In the genomic region with DNA sequence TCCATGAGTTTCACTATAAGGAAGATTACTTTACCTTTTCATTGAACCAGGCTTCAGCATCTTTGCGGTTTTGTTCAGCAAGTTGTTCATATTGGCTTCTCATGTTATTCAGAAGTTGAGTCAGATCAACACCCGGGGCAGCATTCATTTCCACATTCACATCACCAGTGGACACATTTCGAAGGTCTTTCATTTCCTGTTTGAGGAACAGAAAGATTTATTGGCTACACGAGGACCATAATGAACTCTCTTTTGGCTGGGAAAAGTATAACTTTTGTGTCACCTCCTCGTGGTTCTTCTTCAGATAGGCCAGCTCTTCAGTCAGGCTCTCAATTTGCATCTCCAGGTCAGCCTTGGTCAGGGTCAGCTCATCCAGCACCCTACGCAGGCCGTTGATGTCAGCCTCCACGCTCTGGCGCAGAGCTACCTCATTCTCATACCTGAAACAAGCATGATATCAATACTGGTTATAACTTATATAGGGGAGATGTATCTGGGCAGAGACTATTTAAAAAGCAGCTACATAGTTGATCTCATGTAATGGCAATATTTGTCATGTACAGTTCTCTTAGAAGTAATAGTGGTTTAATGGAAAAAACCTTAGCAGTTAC, we compare ENCODE assay signal across 1 cellular context.
TF ChIP-seq lines count a peak whose summit lies in the region.

No MANE protein-coding gene starts in this region.

TF ChIP-seq in GM23338, 12 proteins besides CTCF, POLR2A, EP300 and RAD21:
- TF ChIP-seq EZH2 (IDR thresholded peaks at IDR 0.05; ENCODE audit: low read depth, unreplicated experiment) (no peak), CREB1 (CRISPR knock-in tag; IDR thresholded peaks at IDR 0.05; ENCODE audit: low read depth) (no peak), POLR2AphosphoS5 (IDR thresholded peaks at IDR 0.05; ENCODE audit: low read depth) (no peak), ZNF114 (CRISPR knock-in tag; IDR thresholded peaks at IDR 0.05) (no peak), JUNB (IDR thresholded peaks at IDR 0.05; ENCODE audit: unreplicated experiment) (no peak), NANOG (IDR thresholded peaks at IDR 0.05; ENCODE audit: borderline replicate concordance) (no peak), ZNF331 (CRISPR knock-in tag; IDR thresholded peaks at IDR 0.05; ENCODE audit: low read depth) (no peak), EZH2phosphoT487 (IDR thresholded peaks at IDR 0.05; ENCODE audit: unreplicated experiment) (no peak), STAT1 (IDR thresholded peaks at IDR 0.05; ENCODE audit: unreplicated experiment) (no peak)
- TF ChIP-seq, protein P1, sequence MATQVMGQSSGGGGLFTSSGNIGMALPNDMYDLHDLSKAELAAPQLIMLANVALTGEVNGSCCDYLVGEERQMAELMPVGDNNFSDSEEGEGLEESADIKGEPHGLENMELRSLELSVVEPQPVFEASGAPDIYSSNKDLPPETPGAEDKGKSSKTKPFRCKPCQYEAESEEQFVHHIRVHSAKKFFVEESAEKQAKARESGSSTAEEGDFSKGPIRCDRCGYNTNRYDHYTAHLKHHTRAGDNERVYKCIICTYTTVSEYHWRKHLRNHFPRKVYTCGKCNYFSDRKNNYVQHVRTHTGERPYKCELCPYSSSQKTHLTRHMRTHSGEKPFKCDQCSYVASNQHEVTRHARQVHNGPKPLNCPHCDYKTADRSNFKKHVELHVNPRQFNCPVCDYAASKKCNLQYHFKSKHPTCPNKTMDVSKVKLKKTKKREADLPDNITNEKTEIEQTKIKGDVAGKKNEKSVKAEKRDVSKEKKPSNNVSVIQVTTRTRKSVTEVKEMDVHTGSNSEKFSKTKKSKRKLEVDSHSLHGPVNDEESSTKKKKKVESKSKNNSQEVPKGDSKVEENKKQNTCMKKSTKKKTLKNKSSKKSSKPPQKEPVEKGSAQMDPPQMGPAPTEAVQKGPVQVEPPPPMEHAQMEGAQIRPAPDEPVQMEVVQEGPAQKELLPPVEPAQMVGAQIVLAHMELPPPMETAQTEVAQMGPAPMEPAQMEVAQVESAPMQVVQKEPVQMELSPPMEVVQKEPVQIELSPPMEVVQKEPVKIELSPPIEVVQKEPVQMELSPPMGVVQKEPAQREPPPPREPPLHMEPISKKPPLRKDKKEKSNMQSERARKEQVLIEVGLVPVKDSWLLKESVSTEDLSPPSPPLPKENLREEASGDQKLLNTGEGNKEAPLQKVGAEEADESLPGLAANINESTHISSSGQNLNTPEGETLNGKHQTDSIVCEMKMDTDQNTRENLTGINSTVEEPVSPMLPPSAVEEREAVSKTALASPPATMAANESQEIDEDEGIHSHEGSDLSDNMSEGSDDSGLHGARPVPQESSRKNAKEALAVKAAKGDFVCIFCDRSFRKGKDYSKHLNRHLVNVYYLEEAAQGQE (IDR thresholded peaks at IDR 0.05; ENCODE audit: unreplicated experiment) = no peak
- TF ChIP-seq, protein P2, sequence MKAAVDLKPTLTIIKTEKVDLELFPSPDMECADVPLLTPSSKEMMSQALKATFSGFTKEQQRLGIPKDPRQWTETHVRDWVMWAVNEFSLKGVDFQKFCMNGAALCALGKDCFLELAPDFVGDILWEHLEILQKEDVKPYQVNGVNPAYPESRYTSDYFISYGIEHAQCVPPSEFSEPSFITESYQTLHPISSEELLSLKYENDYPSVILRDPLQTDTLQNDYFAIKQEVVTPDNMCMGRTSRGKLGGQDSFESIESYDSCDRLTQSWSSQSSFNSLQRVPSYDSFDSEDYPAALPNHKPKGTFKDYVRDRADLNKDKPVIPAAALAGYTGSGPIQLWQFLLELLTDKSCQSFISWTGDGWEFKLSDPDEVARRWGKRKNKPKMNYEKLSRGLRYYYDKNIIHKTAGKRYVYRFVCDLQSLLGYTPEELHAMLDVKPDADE (IDR thresholded peaks at IDR 0.05) = no peak
- TF ChIP-seq, protein P3, sequence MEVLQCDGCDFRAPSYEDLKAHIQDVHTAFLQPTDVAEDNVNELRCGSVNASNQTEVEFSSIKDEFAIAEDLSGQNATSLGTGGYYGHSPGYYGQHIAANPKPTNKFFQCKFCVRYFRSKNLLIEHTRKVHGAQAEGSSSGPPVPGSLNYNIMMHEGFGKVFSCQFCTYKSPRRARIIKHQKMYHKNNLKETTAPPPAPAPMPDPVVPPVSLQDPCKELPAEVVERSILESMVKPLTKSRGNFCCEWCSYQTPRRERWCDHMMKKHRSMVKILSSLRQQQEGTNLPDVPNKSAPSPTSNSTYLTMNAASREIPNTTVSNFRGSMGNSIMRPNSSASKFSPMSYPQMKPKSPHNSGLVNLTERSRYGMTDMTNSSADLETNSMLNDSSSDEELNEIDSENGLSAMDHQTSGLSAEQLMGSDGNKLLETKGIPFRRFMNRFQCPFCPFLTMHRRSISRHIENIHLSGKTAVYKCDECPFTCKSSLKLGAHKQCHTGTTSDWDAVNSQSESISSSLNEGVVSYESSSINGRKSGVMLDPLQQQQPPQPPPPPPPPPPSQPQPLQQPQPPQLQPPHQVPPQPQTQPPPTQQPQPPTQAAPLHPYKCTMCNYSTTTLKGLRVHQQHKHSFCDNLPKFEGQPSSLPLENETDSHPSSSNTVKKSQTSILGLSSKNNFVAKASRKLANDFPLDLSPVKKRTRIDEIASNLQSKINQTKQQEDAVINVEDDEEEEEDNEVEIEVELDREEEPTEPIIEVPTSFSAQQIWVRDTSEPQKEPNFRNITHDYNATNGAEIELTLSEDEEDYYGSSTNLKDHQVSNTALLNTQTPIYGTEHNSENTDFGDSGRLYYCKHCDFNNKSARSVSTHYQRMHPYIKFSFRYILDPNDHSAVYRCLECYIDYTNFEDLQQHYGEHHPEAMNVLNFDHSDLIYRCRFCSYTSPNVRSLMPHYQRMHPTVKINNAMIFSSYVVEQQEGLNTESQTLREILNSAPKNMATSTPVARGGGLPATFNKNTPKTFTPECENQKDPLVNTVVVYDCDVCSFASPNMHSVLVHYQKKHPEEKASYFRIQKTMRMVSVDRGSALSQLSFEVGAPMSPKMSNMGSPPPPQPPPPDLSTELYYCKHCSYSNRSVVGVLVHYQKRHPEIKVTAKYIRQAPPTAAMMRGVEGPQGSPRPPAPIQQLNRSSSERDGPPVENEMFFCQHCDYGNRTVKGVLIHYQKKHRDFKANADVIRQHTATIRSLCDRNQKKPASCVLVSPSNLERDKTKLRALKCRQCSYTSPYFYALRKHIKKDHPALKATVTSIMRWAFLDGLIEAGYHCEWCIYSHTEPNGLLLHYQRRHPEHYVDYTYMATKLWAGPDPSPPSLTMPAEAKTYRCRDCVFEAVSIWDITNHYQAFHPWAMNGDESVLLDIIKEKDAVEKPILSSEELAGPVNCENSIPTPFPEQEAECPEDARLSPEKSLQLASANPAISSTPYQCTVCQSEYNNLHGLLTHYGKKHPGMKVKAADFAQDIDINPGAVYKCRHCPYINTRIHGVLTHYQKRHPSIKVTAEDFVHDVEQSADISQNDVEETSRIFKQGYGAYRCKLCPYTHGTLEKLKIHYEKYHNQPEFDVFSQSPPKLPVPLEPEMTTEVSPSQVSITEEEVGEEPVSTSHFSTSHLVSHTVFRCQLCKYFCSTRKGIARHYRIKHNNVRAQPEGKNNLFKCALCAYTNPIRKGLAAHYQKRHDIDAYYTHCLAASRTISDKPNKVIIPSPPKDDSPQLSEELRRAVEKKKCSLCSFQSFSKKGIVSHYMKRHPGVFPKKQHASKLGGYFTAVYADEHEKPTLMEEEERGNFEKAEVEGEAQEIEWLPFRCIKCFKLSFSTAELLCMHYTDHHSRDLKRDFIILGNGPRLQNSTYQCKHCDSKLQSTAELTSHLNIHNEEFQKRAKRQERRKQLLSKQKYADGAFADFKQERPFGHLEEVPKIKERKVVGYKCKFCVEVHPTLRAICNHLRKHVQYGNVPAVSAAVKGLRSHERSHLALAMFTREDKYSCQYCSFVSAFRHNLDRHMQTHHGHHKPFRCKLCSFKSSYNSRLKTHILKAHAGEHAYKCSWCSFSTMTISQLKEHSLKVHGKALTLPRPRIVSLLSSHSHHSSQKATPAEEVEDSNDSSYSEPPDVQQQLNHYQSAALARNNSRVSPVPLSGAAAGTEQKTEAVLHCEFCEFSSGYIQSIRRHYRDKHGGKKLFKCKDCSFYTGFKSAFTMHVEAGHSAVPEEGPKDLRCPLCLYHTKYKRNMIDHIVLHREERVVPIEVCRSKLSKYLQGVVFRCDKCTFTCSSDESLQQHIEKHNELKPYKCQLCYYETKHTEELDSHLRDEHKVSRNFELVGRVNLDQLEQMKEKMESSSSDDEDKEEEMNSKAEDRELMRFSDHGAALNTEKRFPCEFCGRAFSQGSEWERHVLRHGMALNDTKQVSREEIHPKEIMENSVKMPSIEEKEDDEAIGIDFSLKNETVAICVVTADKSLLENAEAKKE (CRISPR knock-in tag; IDR thresholded peaks at IDR 0.05) = no peak
